ENCODE assay signal across 8 cellular contexts in genomic region chr15:82985688-82986441, GRCh38. TPM values are rescaled to one million over a fixed set of nuclear protein-coding genes. Genes with fewer than 3 reads are reported as not detected.
DNase-seq lines count a peak whose midpoint lies in the region; ATAC-seq and TF ChIP-seq lines count a peak whose summit lies in the region.

TSS of gene RAMAC (plus strand) at chr15:82986210. CDS start at chr15:82989019, 2,809 bp downstream.

- H3K9me3 ChIP-seq in DND-41 (ENCODE audit: insufficient read depth, low read length, severe bottlenecking) (no peaks in the 10 kb centered on the region), Karpas-422 (ENCODE audit: low read length) (no peaks in the 10 kb centered on the region), fibroblast of lung (ENCODE audit: control insufficient read depth, insufficient read depth, low read depth, low read length) (no peaks in the 10 kb centered on the region)
- no peaks in the 10 kb centered on the region for H3K9me3 ChIP-seq in naive thymus-derived CD4-positive, alpha-beta T cell (ENCODE audit: control insufficient read depth in 2 of 3, low read length in 3 of 3)

- peaks cover 27% of the 10 kb centered on the region for H3K36me3 Mint-ChIP-seq in activated T-helper 1 cell treated with anti-CD3 and anti-CD28 coated beads, Interleukin-12 subunit alpha, Interleukin-12 subunit beta, Interleukin-2, Interleukin-4 antibody, amounts not matched to agents 30 ng/mL and 10 ng/mL and 1 ng/mL, durations not matched to agents 14 hours and 24 hours and 36 hours (ENCODE audit: low read depth)
- peaks cover 0 to 19% (median 14%) of the 10 kb centered on the region in 5 donors for H3K36me3 Mint-ChIP-seq in naive thymus-derived CD4-positive, alpha-beta T cell
- H3K36me3 Mint-ChIP-seq in stimulated activated naive B cell treated with anti-CD40 and anti-IgM and Interleukin-4, amounts not matched to agents 10 μg/mL and 1 μg/mL and 100 μg/mL, for 72 hours, result peaks cover 16 to 25% of the 10 kb centered on the region in 2 donors

- H2AFZ ChIP-seq in DND-41 (ENCODE audit: low read depth, low read length) (peak within 1 kb of the TSS; percentile 95), Karpas-422 (ENCODE audit: low read length) (peak within 1 kb of the TSS; percentile 84), fibroblast of lung (ENCODE audit: low read length) (peak within 1 kb of the TSS; percentile 93)

- intact Hi-C loops in activated T-helper 1 cell treated with anti-CD3 and anti-CD28 coated beads, Interleukin-12 subunit alpha, Interleukin-12 subunit beta, Interleukin-2, Interleukin-4 antibody, amounts not matched to agents 30 ng/mL and 10 ng/mL and 1 ng/mL, durations not matched to agents 14 hours and 24 hours and 36 hours (cut with micrococcal nuclease), result loop anchor here (1.0 to 2.0 kb wide), 8 partner anchors 15 to 446 kb away; partner anchors contain the start of genes C15orf40 and RPS17
- intact Hi-C loops in naive thymus-derived CD4-positive, alpha-beta T cell (cut with micrococcal nuclease), result loop anchor here (1.0 to 5.0 kb wide), 10 partner anchors 19 to 446 kb away; partner anchors contain the start of genes C15orf40 (in 2 of the 2), RPS17 (in 2 of the 2), WHAMM (in 2 of the 2) and CPEB1 (in 1 of the 2)

- CTCF ChIA-PET in naive thymus-derived CD4-positive, alpha-beta T cell (lab: Charles Lee), result interaction anchor here (1.2 to 1.8 kb wide), 3 partner anchors 14 to 445 kb away, joined by 4 to 5 read pairs (median 4); partner anchors contain the start of gene RPS17

- H3K4me2 ChIP-seq in DND-41 (ENCODE audit: insufficient read depth, low read length), result peak within 1 kb of the TSS; percentile 94
- H3K4me2 ChIP-seq in Karpas-422 (ENCODE audit: low read depth, low read length, poor library complexity, severe bottlenecking), result peak within 1 kb of the TSS; percentile 86
- peak within 1 kb of the TSS; percentile 98 for H3K4me2 ChIP-seq in fibroblast of lung (ENCODE audit: extremely low read depth, insufficient read depth, low read length)

- H3K4me3 ChIP-seq in DND-41 (ENCODE audit: low read depth in 1 of 2, low read length in 2 of 2) (peak within 1 kb of the TSS; percentile 77 to 85), Karpas-422 (ENCODE audit: low read length) (peak within 1 kb of the TSS; percentile 99), fibroblast of lung (replicated peaks in 1 of 4; ENCODE audit: control extremely low read depth in 1 of 4, insufficient read depth in 1 of 4, low read depth in 3 of 4, low read length in 4 of 4) (peak within 1 kb of the TSS; percentile 77 to 100 (median 94))
- H3K4me3 ChIP-seq in naive thymus-derived CD4-positive, alpha-beta T cell (ENCODE audit: low read length), result peak within 1 kb of the TSS; percentile 90

- no peaks in the 10 kb centered on the region for H3K9me2 ChIP-seq in Karpas-422 (replicated peaks; ENCODE audit: insufficient read depth, low read length)

- H3K27ac Mint-ChIP-seq in activated T-helper 1 cell treated with anti-CD3 and anti-CD28 coated beads, Interleukin-12 subunit alpha, Interleukin-12 subunit beta, Interleukin-2, Interleukin-4 antibody, amounts not matched to agents 30 ng/mL and 10 ng/mL and 1 ng/mL, durations not matched to agents 14 hours and 24 hours and 36 hours, result peak within 1 kb of the TSS; percentile 73
- peak within 1 kb of the TSS; percentile 73 to 99 (median 95) for H3K27ac Mint-ChIP-seq in naive thymus-derived CD4-positive, alpha-beta T cell
- H3K27ac Mint-ChIP-seq in stimulated activated naive B cell treated with anti-CD40 and anti-IgM and Interleukin-4, amounts not matched to agents 10 μg/mL and 1 μg/mL and 100 μg/mL, for 72 hours, result peak within 1 kb of the TSS; percentile 98

- H3K36me3 ChIP-seq in DND-41 (ENCODE audit: insufficient read depth, low read length) (peaks cover 13% of the 10 kb centered on the region), Karpas-422 (ENCODE audit: insufficient read depth, low read length) (peaks cover 11% of the 10 kb centered on the region; the same call in 1 of the 2 replicates), fibroblast of lung (ENCODE audit: control insufficient read depth, insufficient read depth, low read length) (no peaks in the 10 kb centered on the region)
- peaks cover 0 to 9% (median 6%) of the 10 kb centered on the region in 3 experiments for H3K36me3 ChIP-seq in naive thymus-derived CD4-positive, alpha-beta T cell (ENCODE audit: control insufficient read depth in 2 of 3, insufficient read depth in 3 of 3, low read length in 3 of 3)

- ATAC-seq in DND-41 (ENCODE audit: insufficient read depth, low read depth) (peak; percentile 95), GM21825 (IDR thresholded peaks at IDR 0.05; ENCODE audit: unreplicated experiment) (peak; percentile 94)
- ATAC-seq in naive thymus-derived CD4-positive, alpha-beta T cell, result peak; percentile 93
- ATAC-seq in stimulated activated naive B cell treated with anti-CD40 and anti-IgM and Interleukin-4, amounts not matched to agents 10 μg/mL and 1 μg/mL and 100 μg/mL, for 72 hours (replicated peaks), result peak; percentile 96

- H3K27ac ChIP-seq in DND-41 (ENCODE audit: low read length) (peak within 1 kb of the TSS; percentile 88), Karpas-422 (ENCODE audit: low read length) (peak within 1 kb of the TSS; percentile 45; the same call in 1 of the 2 replicates), fibroblast of lung (ENCODE audit: insufficient read depth, low read length) (peak within 1 kb of the TSS; percentile 77)
- peak within 1 kb of the TSS; percentile 82 for H3K27ac ChIP-seq in naive thymus-derived CD4-positive, alpha-beta T cell (ENCODE audit: low read depth, low read length)

- POLR2A ChIA-PET in naive thymus-derived CD4-positive, alpha-beta T cell (lab: Charles Lee), result interaction anchor here (0.6 to 3.5 kb wide), 12 partner anchors 9 to 448 kb away, joined by 3 to 30 read pairs (median 4); partner anchors contain the start of genes BTBD1, C15orf40 and RPS17

- H3K9ac ChIP-seq in DND-41 (ENCODE audit: low read depth, low read length), result peak within 1 kb of the TSS; percentile 68
- H3K9ac ChIP-seq in Karpas-422 (ENCODE audit: low read length), result peak within 1 kb of the TSS; percentile 91
- peak within 1 kb of the TSS; percentile 70 for H3K9ac ChIP-seq in fibroblast of lung (ENCODE audit: insufficient read depth, low read length)

- H3K27me3 ChIP-seq in DND-41 (ENCODE audit: insufficient read depth, low read length, poor library complexity), result no peaks in the 10 kb centered on the region
- no peaks in the 10 kb centered on the region for H3K27me3 ChIP-seq in Karpas-422 (ENCODE audit: low read length)
- H3K27me3 ChIP-seq in fibroblast of lung (ENCODE audit: control insufficient read depth, insufficient read depth, low read length), result no peaks in the 10 kb centered on the region
- H3K27me3 ChIP-seq in naive thymus-derived CD4-positive, alpha-beta T cell (ENCODE audit: control insufficient read depth in 2 of 2, insufficient read depth in 2 of 2, low read length in 2 of 2), result no peaks in the 10 kb centered on the region

- no peaks in the 10 kb centered on the region; the same call in 1 of the 2 replicates for H4K20me1 ChIP-seq in DND-41 (ENCODE audit: insufficient read depth, low read length)
- H4K20me1 ChIP-seq in Karpas-422 (ENCODE audit: insufficient read depth, low read depth, low read length), result no peaks in the 10 kb centered on the region; the same call in 1 of the 2 replicates
- no peaks in the 10 kb centered on the region for H4K20me1 ChIP-seq in fibroblast of lung (ENCODE audit: control insufficient read depth, extremely low read depth, insufficient read depth, low read length)

- H3K4me3 Mint-ChIP-seq in activated T-helper 1 cell treated with anti-CD3 and anti-CD28 coated beads, Interleukin-12 subunit alpha, Interleukin-12 subunit beta, Interleukin-2, Interleukin-4 antibody, amounts not matched to agents 30 ng/mL and 10 ng/mL and 1 ng/mL, durations not matched to agents 14 hours and 24 hours and 36 hours, result peak within 1 kb of the TSS; percentile 98
- H3K4me3 Mint-ChIP-seq in naive thymus-derived CD4-positive, alpha-beta T cell, result peak within 1 kb of the TSS; percentile 84 to 100 (median 99)
- H3K4me3 Mint-ChIP-seq in stimulated activated naive B cell treated with anti-CD40 and anti-IgM and Interleukin-4, amounts not matched to agents 10 μg/mL and 1 μg/mL and 100 μg/mL, for 72 hours, result peak within 1 kb of the TSS; percentile 99

- DNase-seq in DND-41, result peak; percentile 90
- DNase-seq in Karpas-422, result peak; percentile 99
- DNase-seq in RKO (ENCODE audit: low spot score), result peak; percentile 97
- DNase-seq in activated T-helper 1 cell treated with anti-CD3 and anti-CD28 coated beads, Interleukin-12 subunit alpha, Interleukin-12 subunit beta, Interleukin-2, Interleukin-4 antibody, amounts not matched to agents 30 ng/mL and 10 ng/mL and 1 ng/mL, durations not matched to agents 14 hours and 24 hours and 36 hours (ENCODE audit: low spot score), result peak; percentile 86
- peak; percentile 94 to 97 for DNase-seq in fibroblast of lung (ENCODE audit: low read depth in 2 of 2)
- peak; percentile 70 to 97 (median 91) for DNase-seq in naive thymus-derived CD4-positive, alpha-beta T cell
- DNase-seq in stimulated activated naive B cell treated with anti-CD40 and anti-IgM and Interleukin-4, amounts not matched to agents 10 μg/mL and 1 μg/mL and 100 μg/mL, for 72 hours, result peak; percentile 91

- no peaks in the 10 kb centered on the region for H3K9me3 Mint-ChIP-seq in activated T-helper 1 cell treated with anti-CD3 and anti-CD28 coated beads, Interleukin-12 subunit alpha, Interleukin-12 subunit beta, Interleukin-2, Interleukin-4 antibody, amounts not matched to agents 30 ng/mL and 10 ng/mL and 1 ng/mL, durations not matched to agents 14 hours and 24 hours and 36 hours
- H3K9me3 Mint-ChIP-seq in naive thymus-derived CD4-positive, alpha-beta T cell, result no peaks in the 10 kb centered on the region
- no peaks in the 10 kb centered on the region for H3K9me3 Mint-ChIP-seq in stimulated activated naive B cell treated with anti-CD40 and anti-IgM and Interleukin-4, amounts not matched to agents 10 μg/mL and 1 μg/mL and 100 μg/mL, for 72 hours

- no peak for TF ChIP-seq CTCF in DND-41 (IDR thresholded peaks at IDR 0.05; ENCODE audit: borderline replicate concordance, extremely low read depth, low read length, poor library complexity, severe bottlenecking)
- no peak for TF ChIP-seq CTCF in fibroblast of lung (conservative IDR thresholded peaks at IDR 0.05 in 1 of 2, IDR thresholded peaks at IDR 0.05 in 1 of 2; ENCODE audit: low read depth in 1 of 2, low read length in 2 of 2)

- peaks cover 25% of the 10 kb centered on the region for H3K4me1 Mint-ChIP-seq in activated T-helper 1 cell treated with anti-CD3 and anti-CD28 coated beads, Interleukin-12 subunit alpha, Interleukin-12 subunit beta, Interleukin-2, Interleukin-4 antibody, amounts not matched to agents 30 ng/mL and 10 ng/mL and 1 ng/mL, durations not matched to agents 14 hours and 24 hours and 36 hours (ENCODE audit: low read depth)
- H3K4me1 Mint-ChIP-seq in naive thymus-derived CD4-positive, alpha-beta T cell, result peaks cover 21 to 43% (median 35%) of the 10 kb centered on the region in 7 donors
- peaks cover 12 to 25% of the 10 kb centered on the region in 2 donors for H3K4me1 Mint-ChIP-seq in stimulated activated naive B cell treated with anti-CD40 and anti-IgM and Interleukin-4, amounts not matched to agents 10 μg/mL and 1 μg/mL and 100 μg/mL, for 72 hours

- H3K79me2 ChIP-seq in DND-41 (ENCODE audit: insufficient read depth, low read length) (peaks cover 28% of the 10 kb centered on the region), Karpas-422 (ENCODE audit: low read length) (peaks cover 42% of the 10 kb centered on the region), fibroblast of lung (ENCODE audit: control insufficient read depth, insufficient read depth, low read length) (peaks cover 15% of the 10 kb centered on the region)

- H3K4me1 ChIP-seq in DND-41 (ENCODE audit: insufficient read depth, low read length) (peaks cover 32% of the 10 kb centered on the region), Karpas-422 (ENCODE audit: low read length) (peaks cover 23% of the 10 kb centered on the region), fibroblast of lung (ENCODE audit: control insufficient read depth, extremely low read depth, insufficient read depth, low read length) (peaks cover 6% of the 10 kb centered on the region)
- peaks cover 14 to 18% of the 10 kb centered on the region in 2 donors for H3K4me1 ChIP-seq in naive thymus-derived CD4-positive, alpha-beta T cell (ENCODE audit: control insufficient read depth in 2 of 2, insufficient read depth in 2 of 2, low read length in 2 of 2)

- H3K27me3 Mint-ChIP-seq in activated T-helper 1 cell treated with anti-CD3 and anti-CD28 coated beads, Interleukin-12 subunit alpha, Interleukin-12 subunit beta, Interleukin-2, Interleukin-4 antibody, amounts not matched to agents 30 ng/mL and 10 ng/mL and 1 ng/mL, durations not matched to agents 14 hours and 24 hours and 36 hours (ENCODE audit: insufficient read depth), result no peaks in the 10 kb centered on the region
- H3K27me3 Mint-ChIP-seq in naive thymus-derived CD4-positive, alpha-beta T cell, result no peaks in the 10 kb centered on the region
- no peaks in the 10 kb centered on the region for H3K27me3 Mint-ChIP-seq in stimulated activated naive B cell treated with anti-CD40 and anti-IgM and Interleukin-4, amounts not matched to agents 10 μg/mL and 1 μg/mL and 100 μg/mL, for 72 hours

RNA-seq across cellular contexts. Expression of gene RAMAC, which starts in this region (rescaled TPM):
- total RNA-seq in Karpas-422 (2014; rRNA removed; shearing (Covaris generic); ENCODE audit: low replicate concordance), result 37.5 and 45.9 TPM in 2 replicates
- 26.1 and 27.3 TPM in 2 replicates for total RNA-seq in activated T-helper 1 cell treated with anti-CD3 and anti-CD28 coated beads, Interleukin-12 subunit alpha, Interleukin-12 subunit beta, Interleukin-2, Interleukin-4 antibody, amounts not matched to agents 30 ng/mL and 10 ng/mL and 1 ng/mL, durations not matched to agents 14 hours and 24 hours and 36 hours
- total RNA-seq in fibroblast of lung, result 26.6 and 32.4 TPM in 2 replicates
- polyA plus RNA-seq in fibroblast of lung, result 34.3 and 40.4 TPM in 2 replicates
- polyA plus RNA-seq in fibroblast of lung (2012), result 23.4 and 27.0 TPM in 2 replicates
- polyA minus RNA-seq in fibroblast of lung (ENCODE audit: low replicate concordance), result 4.4 and 4.8 TPM in 2 replicates
- total RNA-seq in naive thymus-derived CD4-positive, alpha-beta T cell, result 10 to 100 TPM; 14.2 to 27.7 (median 18.7) TPM
- polyA plus RNA-seq in naive thymus-derived CD4-positive, alpha-beta T cell, result 10 to 100 TPM; 28.0 to 33.4 TPM

Comparison
In these comparisons a context has a peak if more than half of its experiments do, and no peak if none do; other contexts are left out.
1. Peak in every context shown above with its lines: DNase-seq, ATAC-seq, H3K4me3 ChIP-seq and H3K27ac ChIP-seq.